In genomic region chr9:129402931-129403742, GRCh38 we compare ENCODE assay signal across 18 cellular contexts.
A peak's percentile ranks its signal among the peaks of the same experiment; 100 is the strongest.
DNase-seq lines count a peak whose midpoint lies in the region; ATAC-seq, FAIRE-seq and TF ChIP-seq lines count a peak whose summit lies in the region.
"Had no signal": no experiment of that assay in that cellular context is flagged by ENCODE, and none has a peak within 500 bp of the region (broad histone marks: within the 10 kb centered on the region; RNA-seq: fewer than 3 reads in every experiment).

No MANE protein-coding gene starts in this region.

- no peak overlapping the region for H3K4me3 Mint-ChIP-seq in activated T-helper 17 cell treated with anti-CD3 and anti-CD28 coated beads, Interleukin-2, amount 50 U/mL, for 72 hours
- H3K4me3 Mint-ChIP-seq in glutamatergic neuron (ENCODE audit: unreplicated experiment) = peak overlapping the region; percentile 42
- no peak overlapping the region for H3K4me3 Mint-ChIP-seq in naive thymus-derived CD8-positive, alpha-beta T cell
- H3K4me3 Mint-ChIP-seq: activated naive CD4-positive, alpha-beta T cell treated with anti-CD3 and anti-CD28 coated beads for 36 hours had no signal

- WGBS in thyroid gland, 2 donors = 88 to 91% methylated on average over 15 to 16 of the region's 16 CpGs

- no peak for FAIRE-seq in urothelium cell line (lab: Jason Lieb, UNC)

- no peak for ATAC-seq in activated T-helper 17 cell treated with anti-CD3 and anti-CD28 coated beads, Interleukin-2, amount 50 U/mL, for 72 hours (replicated peaks)
- no peak for ATAC-seq in naive thymus-derived CD8-positive, alpha-beta T cell
- ATAC-seq: left colon had no signal

- H3K9me3 ChIP-seq in thyroid gland = no peaks in the 10 kb centered on the region
- H3K9me3 ChIP-seq: suprapubic skin had no signal

- no peak for DNase-seq in glutamatergic neuron
- DNase-seq in naive thymus-derived CD8-positive, alpha-beta T cell = peak in 1 of 10 donors; percentile 30
- DNase-seq in thyroid gland = no peak
- DNase-seq in urothelium cell line (ENCODE audit: low spot score) = no peak
- DNase-seq in RPMI8226 = no peak
- DNase-seq in globus pallidus (ENCODE audit: low spot score) = no peak
- DNase-seq: activated CD4-positive, CD25-positive, alpha-beta regulatory T cell; activated naive CD4-positive, alpha-beta T cell treated with anti-CD3 and anti-CD28 coated beads for 36 hours; DMS79; KG1; left colon; NCI-H1436; NCI-H446; PC-9 had no signal

- TF ChIP-seq POLR2A in thyroid gland (IDR thresholded peaks at IDR 0.05) = no peak

- no peaks in the 10 kb centered on the region for H3K27me3 ChIP-seq in thyroid gland
- H3K27me3 ChIP-seq: cardiac muscle cell, suprapubic skin had no signal

- H3K9me3 Mint-ChIP-seq in activated T-helper 17 cell treated with anti-CD3 and anti-CD28 coated beads, Interleukin-2, amount 50 U/mL, for 72 hours = no peaks in the 10 kb centered on the region
- H3K9me3 Mint-ChIP-seq in glutamatergic neuron (ENCODE audit: unreplicated experiment) = peaks cover 4% of the 10 kb centered on the region
- no peaks in the 10 kb centered on the region for H3K9me3 Mint-ChIP-seq in naive thymus-derived CD8-positive, alpha-beta T cell
- H3K9me3 Mint-ChIP-seq: activated naive CD4-positive, alpha-beta T cell treated with anti-CD3 and anti-CD28 coated beads for 36 hours; CD14-positive monocyte had no signal

- H3K4me3 ChIP-seq in thyroid gland (replicated peaks in 1 of 3) = no peak overlapping the region
- H3K4me3 ChIP-seq: cardiac muscle cell, PC-9 had no signal

- no peaks in the 10 kb centered on the region for H3K36me3 Mint-ChIP-seq in activated T-helper 17 cell treated with anti-CD3 and anti-CD28 coated beads, Interleukin-2, amount 50 U/mL, for 72 hours (ENCODE audit: low read depth)
- no peaks in the 10 kb centered on the region for H3K36me3 Mint-ChIP-seq in glutamatergic neuron (ENCODE audit: unreplicated experiment)
- no peaks in the 10 kb centered on the region for H3K36me3 Mint-ChIP-seq in naive thymus-derived CD8-positive, alpha-beta T cell
- H3K36me3 Mint-ChIP-seq: CD14-positive monocyte had no signal

- intact Hi-C loops in thyroid gland (cut with DNase I) = no loop called here

- H3K27me3 Mint-ChIP-seq in activated T-helper 17 cell treated with anti-CD3 and anti-CD28 coated beads, Interleukin-2, amount 50 U/mL, for 72 hours = no peaks in the 10 kb centered on the region
- peaks cover 14% of the 10 kb centered on the region for H3K27me3 Mint-ChIP-seq in glutamatergic neuron (ENCODE audit: unreplicated experiment)
- no peaks in the 10 kb centered on the region for H3K27me3 Mint-ChIP-seq in naive thymus-derived CD8-positive, alpha-beta T cell

- H3K36me3 ChIP-seq in thyroid gland = no peaks in the 10 kb centered on the region
- H3K36me3 ChIP-seq: cardiac muscle cell, suprapubic skin had no signal

- H3K27ac ChIP-seq in thyroid gland = peak overlapping the region in 2 of 3 donors; percentile 61
- H3K27ac ChIP-seq: cardiac muscle cell, PC-9, suprapubic skin had no signal

- H3K4me1 Mint-ChIP-seq in activated T-helper 17 cell treated with anti-CD3 and anti-CD28 coated beads, Interleukin-2, amount 50 U/mL, for 72 hours = no peaks in the 10 kb centered on the region
- H3K4me1 Mint-ChIP-seq in glutamatergic neuron (ENCODE audit: low read depth, unreplicated experiment) = peaks cover 18% of the 10 kb centered on the region
- peaks cover 7 to 26% (median 12%) of the 10 kb centered on the region in 4 donors for H3K4me1 Mint-ChIP-seq in naive thymus-derived CD8-positive, alpha-beta T cell

- H3K27ac Mint-ChIP-seq in activated T-helper 17 cell treated with anti-CD3 and anti-CD28 coated beads, Interleukin-2, amount 50 U/mL, for 72 hours = peak overlapping the region; percentile 5
- no peak overlapping the region for H3K27ac Mint-ChIP-seq in glutamatergic neuron (ENCODE audit: unreplicated experiment)
- H3K27ac Mint-ChIP-seq in naive thymus-derived CD8-positive, alpha-beta T cell = peak overlapping the region in 7 of 10 donors; percentile 22 to 80 (median 66)
- H3K27ac Mint-ChIP-seq: activated naive CD4-positive, alpha-beta T cell treated with anti-CD3 and anti-CD28 coated beads for 36 hours had no signal

- H3K4me1 ChIP-seq in thyroid gland = peaks cover 18 to 40% of the 10 kb centered on the region in 2 donors

- no peak for TF ChIP-seq CTCF in glutamatergic neuron (IDR thresholded peaks at IDR 0.05; ENCODE audit: partially characterized antibody, unreplicated experiment)
- TF ChIP-seq CTCF in thyroid gland (IDR thresholded peaks at IDR 0.05) = no peak

- POLR2A ChIA-PET in naive thymus-derived CD8-positive, alpha-beta T cell (lab: Charles Lee) = interaction anchor here (1.1 kb wide), 1 partner anchor 20 kb away, joined by 3 read pairs; no protein-coding TSS in a partner anchor
